Comparison of ENCODE assay signal across 32 cellular contexts in genomic region chr6:152295920-152296319, GRCh38.
DNase-seq lines count a peak whose midpoint lies in the region; ATAC-seq, FAIRE-seq and TF ChIP-seq lines count a peak whose summit lies in the region.
"Had no signal": no experiment of that assay in that cellular context is flagged by ENCODE, and none has a peak within 500 bp of the region (broad histone marks: within the 10 kb centered on the region; RNA-seq: fewer than 3 reads in every experiment).

No MANE protein-coding gene starts in this region.

- H3K36me3 Mint-ChIP-seq in astrocyte (ENCODE audit: low read depth, unreplicated experiment): peaks cover 22% of the 10 kb centered on the region
- H3K36me3 Mint-ChIP-seq in activated CD4-positive, alpha-beta T cell treated with anti-CD3 and anti-CD28 coated beads for 36 hours (ENCODE audit: low read depth): peaks cover 8% of the 10 kb centered on the region

- H3K9ac ChIP-seq in astrocyte (ENCODE audit: low read length): no peak overlapping the region
- no peak overlapping the region for H3K9ac ChIP-seq in liver (ENCODE audit: low read depth in 1 of 2, low read length in 2 of 2)

- intact Hi-C loops in left ventricle myocardium inferior (cut with micrococcal nuclease) (no loop called here), Right ventricle myocardium superior (cut with DNase I) (no loop called here)
- intact Hi-C loops in activated CD4-positive, alpha-beta T cell treated with anti-CD3 and anti-CD28 coated beads for 36 hours (cut with DNase I, micrococcal nuclease): no loop called here

- H3K27ac Mint-ChIP-seq in astrocyte (ENCODE audit: unreplicated experiment): no peak overlapping the region
- H3K27ac Mint-ChIP-seq in activated CD4-positive, alpha-beta T cell treated with anti-CD3 and anti-CD28 coated beads for 36 hours: no peak overlapping the region
- H3K27ac Mint-ChIP-seq: T-helper 1 cell treated with Interleukin-12 subunit alpha and Interleukin-12 subunit beta and Interleukin-4 antibody, amounts not matched to agents 30 μg/mL and 1 μg/mL, for 36 hours had no signal

- peaks cover 10% of the 10 kb centered on the region for H3K79me2 ChIP-seq in astrocyte (ENCODE audit: insufficient read depth, low read length)

- 49% methylated on average over 6 of the region's 6 CpGs for WGBS in liver

- H3K36me3 ChIP-seq in left ventricle myocardium inferior (peaks cover 77% of the 10 kb centered on the region), astrocyte (ENCODE audit: insufficient read depth, low read length) (peaks cover 46% of the 10 kb centered on the region), liver (ENCODE audit: control insufficient read depth in 4 of 4, insufficient read depth in 3 of 4, low read depth in 1 of 4, low read length in 3 of 4) (peaks cover 5 to 28% (median 21%) of the 10 kb centered on the region in 4 donors)
- H3K36me3 ChIP-seq: colonic mucosa had no signal

- CTCF ChIA-PET in activated CD4-positive, alpha-beta T cell treated with anti-CD3 and anti-CD28 coated beads for 36 hours (lab: Charles Lee): no interaction called here

- H3K4me2 ChIP-seq in astrocyte (ENCODE audit: low read length): peak overlapping the region; percentile 2

- H3K27me3 ChIP-seq in left ventricle myocardium inferior (ENCODE audit: low read depth) (no peaks in the 10 kb centered on the region), astrocyte (ENCODE audit: insufficient read depth, low read length) (no peaks in the 10 kb centered on the region), liver (ENCODE audit: control insufficient read depth in 4 of 4, insufficient read depth in 4 of 4, low read length in 3 of 4) (no peaks in the 10 kb centered on the region)
- H3K27me3 ChIP-seq: colonic mucosa, foreskin keratinocyte, MG63, stomach, thyroid gland had no signal

- no peak for TF ChIP-seq RAD21 in liver (IDR thresholded peaks at IDR 0.05)

- peaks cover 15% of the 10 kb centered on the region for H3K4me1 Mint-ChIP-seq in astrocyte (ENCODE audit: low read depth, unreplicated experiment)
- peaks cover 38% of the 10 kb centered on the region for H3K4me1 Mint-ChIP-seq in activated CD4-positive, alpha-beta T cell treated with anti-CD3 and anti-CD28 coated beads for 36 hours

- H3K4me3 Mint-ChIP-seq in astrocyte (ENCODE audit: unreplicated experiment): no peak overlapping the region
- no peak overlapping the region for H3K4me3 Mint-ChIP-seq in activated CD4-positive, alpha-beta T cell treated with anti-CD3 and anti-CD28 coated beads for 36 hours
- H3K4me3 Mint-ChIP-seq: activated T-cell treated with anti-CD3 and anti-CD28 coated beads, Interleukin-2, amount 50 U/mL, for 24 hours; CD4-positive, alpha-beta T cell; natural killer cell; T-helper 1 cell treated with Interleukin-12 subunit alpha and Interleukin-12 subunit beta and Interleukin-4 antibody, amounts not matched to agents 30 μg/mL and 1 μg/mL, for 36 hours had no signal

- H3K9me3 ChIP-seq in left ventricle myocardium inferior (replicated peaks) (no peaks in the 10 kb centered on the region), astrocyte (ENCODE audit: insufficient read depth, low read depth, low read length) (no peaks in the 10 kb centered on the region), liver (ENCODE audit: control insufficient read depth in 4 of 4, low read length in 3 of 4) (no peaks in the 10 kb centered on the region)
- H3K9me3 ChIP-seq: colonic mucosa, MG63, stomach, thyroid gland had no signal

- no peaks in the 10 kb centered on the region for H3K27me3 Mint-ChIP-seq in astrocyte (ENCODE audit: low read depth, unreplicated experiment)
- H3K27me3 Mint-ChIP-seq in activated CD4-positive, alpha-beta T cell treated with anti-CD3 and anti-CD28 coated beads for 36 hours: no peaks in the 10 kb centered on the region
- H3K27me3 Mint-ChIP-seq: activated T-cell treated with anti-CD3 and anti-CD28 coated beads, Interleukin-2, amount 50 U/mL, for 24 hours; CD4-positive, alpha-beta T cell had no signal

- no peak for FAIRE-seq in astrocyte (lab: Jason Lieb, UNC)
- FAIRE-seq: A204.1, small intestine had no signal

- ATAC-seq in Right ventricle myocardium superior (ENCODE audit: poor library complexity): no peak
- no peak for ATAC-seq in activated CD4-positive, alpha-beta T cell treated with anti-CD3 and anti-CD28 coated beads for 36 hours
- ATAC-seq: foreskin keratinocyte, HCT116, natural killer cell had no signal

- POLR2A ChIA-PET in activated CD4-positive, alpha-beta T cell treated with anti-CD3 and anti-CD28 coated beads for 36 hours (lab: Charles Lee): no interaction called here

- H3K4me3 ChIP-seq in left ventricle myocardium inferior (no peak overlapping the region), astrocyte (ENCODE audit: insufficient read depth, low read depth, low read length) (no peak overlapping the region), liver (ENCODE audit: low read depth in 1 of 3, low read length in 3 of 3) (no peak overlapping the region)
- H3K4me3 ChIP-seq: colonic mucosa, MG63, SK-N-MC, stomach, thyroid gland had no signal

- TF ChIP-seq CTCF in left ventricle myocardium inferior (IDR thresholded peaks at IDR 0.05; ENCODE audit: borderline replicate concordance) (no peak), astrocyte (IDR thresholded peaks at IDR 0.05; ENCODE audit: insufficient read depth, low read depth, low read length) (no peak), liver (IDR thresholded peaks at IDR 0.05; ENCODE audit: low read depth, low read length, missing input control) (no peak)

- H3K4me1 ChIP-seq in left ventricle myocardium inferior: peaks cover 66% of the 10 kb centered on the region
- peaks cover 11% of the 10 kb centered on the region for H3K4me1 ChIP-seq in astrocyte (ENCODE audit: insufficient read depth, low read length)
- H3K4me1 ChIP-seq in liver (ENCODE audit: control insufficient read depth in 4 of 4, insufficient read depth in 4 of 4, low read length in 3 of 4): peaks cover 5 to 52% (median 41%) of the 10 kb centered on the region in 4 donors
- H3K4me1 ChIP-seq: colonic mucosa, foreskin keratinocyte had no signal

- peak overlapping the region; percentile 23 for H3K27ac ChIP-seq in left ventricle myocardium inferior (replicated peaks)
- no peak overlapping the region for H3K27ac ChIP-seq in astrocyte (ENCODE audit: low read depth, low read length)
- H3K27ac ChIP-seq in liver (ENCODE audit: low read depth in 1 of 2, low read length in 2 of 2): no peak overlapping the region
- H3K27ac ChIP-seq: colonic mucosa, foreskin keratinocyte, SK-N-MC had no signal

- H3K9me3 Mint-ChIP-seq in astrocyte (ENCODE audit: unreplicated experiment): no peaks in the 10 kb centered on the region
- no peaks in the 10 kb centered on the region for H3K9me3 Mint-ChIP-seq in activated CD4-positive, alpha-beta T cell treated with anti-CD3 and anti-CD28 coated beads for 36 hours (ENCODE audit: low read depth)
- H3K9me3 Mint-ChIP-seq: activated T-cell treated with anti-CD3 and anti-CD28 coated beads, Interleukin-2, amount 50 U/mL, for 24 hours; CD4-positive, alpha-beta T cell; natural killer cell; T-helper 1 cell treated with Interleukin-12 subunit alpha and Interleukin-12 subunit beta and Interleukin-4 antibody, amounts not matched to agents 30 μg/mL and 1 μg/mL, for 36 hours had no signal

- H4K20me1 ChIP-seq in astrocyte (ENCODE audit: insufficient read depth, low read length): no peaks in the 10 kb centered on the region

- no peak overlapping the region for H2AFZ ChIP-seq in astrocyte (ENCODE audit: low read depth, low read length)

- DNase-seq in left ventricle myocardium inferior: no peak
- no peak for DNase-seq in Right ventricle myocardium superior
- DNase-seq in astrocyte (ENCODE audit: low read depth): no peak
- no peak for DNase-seq in NCI-H1436 treated with DMSO at 0.1 percent for 48 hours (lab: John Stamatoyannopoulos, UW)
- no peak for DNase-seq in activated T-cell treated with anti-CD3 and anti-CD28 coated beads, Interleukin-2, amount 50 U/mL, for 48 hours
- DNase-seq in activated CD4-positive, alpha-beta T cell treated with anti-CD3 and anti-CD28 coated beads, Interleukin-2, amount 50 U/mL, for 48 hours: no peak
- DNase-seq in activated CD4-positive, alpha-beta T cell treated with anti-CD3 and anti-CD28 coated beads for 36 hours: no peak
- DNase-seq: activated CD4-positive, alpha-beta T cell treated with anti-CD3 and anti-CD28 coated beads for 4 hours; activated naive CD4-positive, alpha-beta T cell; activated T-cell treated with anti-CD3 and anti-CD28 coated beads, Interleukin-2, amount 50 U/mL, for 24 hours; amygdala; CD4-positive, alpha-beta T cell; colonic mucosa; DMS79; effector CD8-positive, alpha-beta T cell; GF-D8; KBM-7; natural killer cell; NCI-H1105 treated with DMSO at 0.1 percent for 48 hours; NCI-H774; retina; small intestine; stimulated activated CD8-positive, alpha-beta memory T cell treated with anti-CD3 and anti-CD28 coated beads, Interleukin-4, amount 100 ng/mL, for 48 hours; stomach; thyroid gland had no signal

TF ChIP-seq in liver, 16 proteins besides CTCF, POLR2A, EP300 and RAD21 (continues in another document):
- TF ChIP-seq ZBTB33 (IDR thresholded peaks at IDR 0.05): no peak
- peak; percentile 7 for TF ChIP-seq SP1 (IDR thresholded peaks at IDR 0.05)
- no peak for TF ChIP-seq YY1 (IDR thresholded peaks at IDR 0.05)
- TF ChIP-seq NR2F2 (IDR thresholded peaks at IDR 0.05): no peak
- peak; percentile 58 to 76 for TF ChIP-seq HNF4A (conservative IDR thresholded peaks at IDR 0.05)
- no peak for TF ChIP-seq HNF4G (IDR thresholded peaks at IDR 0.05)
